ENCODE assay signal across 1 cellular context in the genomic region with DNA sequence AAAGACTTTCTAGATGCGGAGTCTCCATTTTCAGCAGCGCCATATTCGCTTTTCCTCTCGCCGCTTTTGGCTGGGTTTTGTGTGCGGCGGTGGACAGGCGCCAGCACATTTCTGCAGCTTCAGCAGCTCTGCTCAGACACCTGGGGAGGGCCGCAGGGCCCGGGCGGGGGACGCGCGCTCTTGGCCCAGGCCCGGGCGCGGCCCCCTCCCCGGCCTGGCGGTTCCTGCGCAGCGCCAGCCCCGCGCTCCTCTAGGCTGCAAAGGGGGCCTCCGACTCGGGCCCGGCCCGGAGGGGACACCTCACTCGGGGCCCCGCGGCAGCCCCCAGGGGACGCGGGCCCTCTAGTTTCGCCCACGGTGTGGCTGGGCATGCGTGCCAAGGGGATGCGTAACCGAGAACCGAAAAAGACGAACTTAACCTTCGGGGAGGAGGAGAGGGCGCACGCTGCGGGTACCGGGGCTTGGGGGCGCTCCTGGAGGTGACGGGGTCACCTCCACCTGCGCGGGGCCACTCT.
TF ChIP-seq lines count a peak whose summit lies in the region.

No MANE protein-coding gene starts in this region.

TF ChIP-seq in HEK293, 187 proteins besides CTCF, POLR2A, EP300 and RAD21 (continued from another document):
- TF ChIP-seq PRDM4 (tag by site-specific recombination; IDR thresholded peaks at IDR 0.05) (no peak), ZNF596 (tag by site-specific recombination; IDR thresholded peaks at IDR 0.05) (no peak), KLF7 (tag by site-specific recombination; IDR thresholded peaks at IDR 0.05; ENCODE audit: borderline replicate concordance) (no peak), ZNF514 (tag by site-specific recombination; IDR thresholded peaks at IDR 0.05) (no peak), YY2 (tag by site-specific recombination; IDR thresholded peaks at IDR 0.05) (peak; percentile 4), ZNF692 (tag by site-specific recombination; IDR thresholded peaks at IDR 0.05) (0 out of 2 replicates have a peak, but pooled peaks have one; percentile 4), MEIS1 (CRISPR knock-in tag; IDR thresholded peaks at IDR 0.05; ENCODE audit: borderline replicate concordance) (no peak), ZBTB49 (tag by site-specific recombination; IDR thresholded peaks at IDR 0.05; ENCODE audit: low read depth) (no peak), ZNF239 (tag by site-specific recombination; IDR thresholded peaks at IDR 0.05) (no peak), ZNF132 (tag by site-specific recombination; IDR thresholded peaks at IDR 0.05; ENCODE audit: borderline replicate concordance) (no peak), ZNF202 (tag by site-specific recombination; IDR thresholded peaks at IDR 0.05; ENCODE audit: borderline replicate concordance) (peak; percentile 55; the same call in 1 of the 2 replicates), ZNF280C (tag by site-specific recombination; IDR thresholded peaks at IDR 0.05) (no peak), ZBTB21 (tag by site-specific recombination; IDR thresholded peaks at IDR 0.05) (no peak)
